ENCODE assay signal across 24 cellular contexts in the genomic region with DNA sequence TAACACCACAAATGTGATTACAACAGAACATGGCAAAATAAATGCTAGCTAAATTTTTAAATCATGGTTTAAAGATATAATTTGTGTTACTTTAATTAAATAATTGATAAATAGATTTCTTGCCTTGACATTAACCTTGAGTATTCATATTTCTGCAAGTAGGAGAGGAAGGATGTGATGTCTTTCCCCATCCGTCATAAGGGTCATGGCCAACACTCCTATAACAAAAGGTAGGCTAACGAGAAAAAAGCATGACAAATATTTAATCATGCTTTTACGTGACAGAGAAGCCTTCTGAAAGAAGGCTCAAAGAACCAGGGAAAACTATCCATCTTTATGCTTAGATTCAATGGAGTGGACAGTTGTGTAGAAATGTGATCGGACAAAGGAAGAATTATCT.
"Had no signal": no experiment of that assay in that cellular context is flagged by ENCODE, and none has a peak within 500 bp of the region (broad histone marks: within the 10 kb centered on the region; RNA-seq: fewer than 3 reads in every experiment).

No MANE protein-coding gene starts in this region.

- H3K9me3 ChIP-seq: mucosa of descending colon, prostate gland, right lobe of liver, thoracic aorta, tibial nerve, upper lobe of left lung had no signal

- H3K36me3 ChIP-seq: neural progenitor cell, prostate gland, right lobe of liver, thoracic aorta, tibial nerve, upper lobe of left lung had no signal

- H3K4me3 ChIP-seq: dorsolateral prefrontal cortex, mucosa of descending colon, neural progenitor cell, prostate gland, right lobe of liver, smooth muscle cell, thoracic aorta, tibial nerve, upper lobe of left lung had no signal

- H3K4me1 ChIP-seq: prostate gland, right lobe of liver, upper lobe of left lung had no signal

- H3K27ac ChIP-seq: dorsolateral prefrontal cortex, neural progenitor cell, prostate gland, right lobe of liver, thoracic aorta, tibial nerve, upper lobe of left lung had no signal

- FAIRE-seq: colon, frontal cortex, islet of Langerhans, urothelium cell line had no signal

- H3K9ac ChIP-seq: neural progenitor cell had no signal

- H3K27me3 ChIP-seq: dorsolateral prefrontal cortex, neural progenitor cell, right lobe of liver, tibial nerve, upper lobe of left lung had no signal

- DNase-seq: central memory CD4-positive, alpha-beta T cell; dorsolateral prefrontal cortex; effector CD4-positive, alpha-beta T cell; head of caudate nucleus; hippocampal formation; kidney glomerular epithelial cell; mesenchymal stem cell; mucosa of descending colon; naive B cell; right lobe of liver; stimulated activated CD4-positive, alpha-beta T cell treated with anti-CD3 and anti-CD28 coated beads, Interleukin-2, amount 100 ng/mL, for 24 hours; stimulated activated CD4-positive, alpha-beta T cell treated with anti-CD3 and anti-CD28 coated beads, Interleukin-4, amount 100 ng/mL, for 4 hours; stimulated activated naive CD8-positive, alpha-beta T cell treated with anti-CD3 and anti-CD28 coated beads, Interleukin-15, Interleukin-2, amounts not matched to agents 100 U/mL and 50 U/mL, for 24 hours; upper lobe of left lung had no signal

- ATAC-seq: mucosa of descending colon; stimulated activated memory B cell treated with anti-CD40 and anti-IgM and Interleukin-4, amounts not matched to agents 10 μg/mL and 1 μg/mL and 100 μg/mL, for 72 hours; stimulated activated naive CD8-positive, alpha-beta T cell treated with anti-CD3 and anti-CD28 coated beads, Interleukin-15, Interleukin-2, amounts not matched to agents 100 U/mL and 50 U/mL, for 24 hours had no signal
